ENCODE assay signal across 10 cellular contexts in the genomic region with DNA sequence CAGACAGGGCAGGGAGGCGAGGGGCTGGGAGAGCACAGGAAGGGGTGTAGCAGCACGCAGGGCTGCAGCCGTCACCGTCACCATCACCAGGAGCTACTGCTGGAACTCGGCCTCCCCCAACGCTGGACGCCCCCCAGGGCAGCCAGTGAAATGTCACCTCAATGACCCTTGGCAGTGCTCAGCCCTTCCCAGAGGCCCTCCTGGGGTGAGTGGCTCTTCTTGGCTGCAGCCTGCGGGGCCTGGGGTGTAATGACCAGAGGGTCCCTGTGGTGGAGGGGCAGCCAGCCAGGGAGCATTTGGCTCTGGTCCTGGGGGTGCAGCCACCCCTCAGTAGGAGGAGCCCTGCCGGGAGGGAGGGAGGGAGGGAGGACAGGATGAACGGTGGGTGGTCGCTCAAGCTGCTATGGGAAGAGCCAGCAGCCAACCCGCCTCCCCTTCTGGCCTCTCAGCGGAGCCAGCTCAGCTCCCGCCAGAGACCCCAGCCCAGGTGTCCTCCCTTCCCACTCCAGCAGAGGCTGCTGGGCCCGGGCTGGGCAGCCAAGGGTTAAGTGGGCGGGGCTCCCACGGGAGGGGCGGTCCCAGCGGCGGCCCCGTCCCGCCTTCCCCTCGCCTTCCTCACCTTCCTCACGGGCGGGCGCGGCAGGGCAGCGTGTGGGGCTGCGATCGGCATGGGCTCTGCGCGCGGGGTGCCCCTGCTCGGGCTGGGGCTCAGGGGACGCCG. TPM values are rescaled to one million over a fixed set of nuclear protein-coding genes. Genes with fewer than 3 reads are reported as not detected.
DNase-seq lines count a peak whose midpoint lies in the region; ATAC-seq lines count a peak whose summit lies in the region.
"Had no signal": no experiment of that assay in that cellular context is flagged by ENCODE, and none has a peak within 500 bp of the region (broad histone marks: within the 10 kb centered on the region; RNA-seq: fewer than 3 reads in every experiment).

No MANE protein-coding gene starts in this region.

- DNase-seq in CD8-positive, alpha-beta memory T cell: peak in 3 of 5 donors; percentile 8 to 20 (median 8)
- peak; percentile 16 for DNase-seq in LoVo (ENCODE audit: low spot score)
- DNase-seq in activated T-cell treated with anti-CD3 and anti-CD28 coated beads for 48 hours (ENCODE audit: low read depth): peak; percentile 33
- peak; percentile 59 for DNase-seq in left kidney (ENCODE audit: low read depth, low spot score)
- no peak for DNase-seq in globus pallidus (ENCODE audit: low spot score)
- no peak for DNase-seq in HPDE6-E6E7 (ENCODE audit: extremely low spot score)

- no peaks in the 10 kb centered on the region for H3K36me3 ChIP-seq in CD8-positive, alpha-beta memory T cell (ENCODE audit: insufficient read depth, low read length)

- peaks cover 3 to 12% of the 10 kb centered on the region in 2 donors for H3K27me3 Mint-ChIP-seq in CD8-positive, alpha-beta memory T cell

- no peak overlapping the region for H3K4me3 ChIP-seq in CD8-positive, alpha-beta memory T cell (ENCODE audit: low read length)

- POLR2A ChIA-PET in CD8-positive, alpha-beta memory T cell (lab: Charles Lee): no interaction called here

- H3K9me3 ChIP-seq in CD8-positive, alpha-beta memory T cell (ENCODE audit: low read length): no peaks in the 10 kb centered on the region

- H3K4me3 Mint-ChIP-seq in CD8-positive, alpha-beta memory T cell: no peak overlapping the region
- H3K4me3 Mint-ChIP-seq: activated naive CD8-positive, alpha-beta T cell had no signal

- H3K4me1 Mint-ChIP-seq in CD8-positive, alpha-beta memory T cell: peaks cover 0 to 9% (median 2%) of the 10 kb centered on the region in 3 donors

- H3K9me3 Mint-ChIP-seq in CD8-positive, alpha-beta memory T cell: no peaks in the 10 kb centered on the region
- H3K9me3 Mint-ChIP-seq: naive thymus-derived CD4-positive, alpha-beta T cell had no signal

- no peak overlapping the region for H3K27ac Mint-ChIP-seq in CD8-positive, alpha-beta memory T cell
- H3K27ac Mint-ChIP-seq: activated naive CD8-positive, alpha-beta T cell; naive thymus-derived CD4-positive, alpha-beta T cell had no signal

- H3K27me3 ChIP-seq in CD8-positive, alpha-beta memory T cell (ENCODE audit: insufficient read depth, low read length, poor library complexity, severe bottlenecking): peaks cover 4% of the 10 kb centered on the region

- no peak for ATAC-seq in GM18858 (IDR thresholded peaks at IDR 0.05; ENCODE audit: unreplicated experiment)
- no peak for ATAC-seq in HG03520 (IDR thresholded peaks at IDR 0.05; ENCODE audit: unreplicated experiment)
- ATAC-seq: naive thymus-derived CD4-positive, alpha-beta T cell had no signal

- no peak overlapping the region for H3K27ac ChIP-seq in CD8-positive, alpha-beta memory T cell (ENCODE audit: low read depth, low read length)

- CTCF ChIA-PET in CD8-positive, alpha-beta memory T cell (lab: Charles Lee): no interaction called here

- H3K4me1 ChIP-seq in CD8-positive, alpha-beta memory T cell (ENCODE audit: insufficient read depth, low read length): no peaks in the 10 kb centered on the region

- H3K36me3 Mint-ChIP-seq in CD8-positive, alpha-beta memory T cell: no peaks in the 10 kb centered on the region
- H3K36me3 Mint-ChIP-seq: activated naive CD8-positive, alpha-beta T cell; naive thymus-derived CD4-positive, alpha-beta T cell had no signal

RNA-seq across cellular contexts. Expression of a gene that starts 9.1 kb away (rescaled TPM):
- total RNA-seq in CD8-positive, alpha-beta memory T cell: 1 to 10 TPM; 2.5 TPM
- polyA plus RNA-seq in CD8-positive, alpha-beta memory T cell: 2.8 TPM

RNA-seq across cellular contexts. Expression of a gene that starts 54.6 kb away (rescaled TPM):
- 10 to 100 TPM; 25.6 to 26.2 TPM for total RNA-seq in CD8-positive, alpha-beta memory T cell
- polyA plus RNA-seq in CD8-positive, alpha-beta memory T cell: 8.9 TPM

RNA-seq across cellular contexts. Expression of a gene that starts 59.4 kb away (rescaled TPM):
- total RNA-seq in CD8-positive, alpha-beta memory T cell: 10 to 100 TPM; 40.3 to 46.3 TPM
- polyA plus RNA-seq in CD8-positive, alpha-beta memory T cell: 25.0 TPM

Comparison
In these comparisons a context has a peak if more than half of its experiments do, and no peak if none do; other contexts are left out.
1. DNase-seq: peak in CD8-positive, alpha-beta memory T cell (3 of 5), LoVo (single experiment), activated T-cell treated with anti-CD3 and anti-CD28 coated beads for 48 hours (single experiment) and left kidney (single experiment); none in globus pallidus (single experiment) and HPDE6-E6E7 (single experiment).